ENCODE assay signal across 8 cellular contexts in the genomic region with DNA sequence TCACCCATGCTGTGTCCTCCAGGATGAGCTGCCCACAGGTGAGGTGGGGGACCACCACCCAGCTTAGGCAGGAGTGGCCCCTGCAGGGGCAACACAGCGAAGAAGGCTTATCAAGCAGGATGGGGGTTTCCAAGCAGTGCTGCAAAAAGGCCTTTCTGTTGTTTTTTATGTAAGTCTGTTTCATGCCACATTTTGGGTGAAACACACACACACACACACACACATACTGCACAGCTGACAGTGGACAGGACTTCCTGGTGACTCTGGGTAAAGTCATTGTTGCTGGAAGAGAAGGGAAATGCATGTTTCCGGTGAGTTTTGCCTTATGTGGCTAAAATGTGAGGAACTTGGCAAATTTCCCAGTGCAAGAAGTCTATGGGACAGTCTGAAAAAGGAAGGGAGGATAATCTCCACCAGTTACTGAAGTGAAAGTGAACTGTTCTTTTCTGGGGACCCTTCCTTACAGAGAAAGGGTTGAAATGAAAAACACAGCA.
A peak's percentile ranks its signal among the peaks of the same experiment; 100 is the strongest.
DNase-seq lines count a peak whose midpoint lies in the region; ATAC-seq and TF ChIP-seq lines count a peak whose summit lies in the region.

No MANE protein-coding gene starts in this region.

- H3K27me3 Mint-ChIP-seq in T-helper 2 cell treated with Interferon-gamma antibody and Interleukin-4, amounts not matched to agents 5 μg/mL and 100 μg/mL, for 36 hours (ENCODE audit: low read depth): no peaks in the 10 kb centered on the region

- no peak overlapping the region for H3K4me3 Mint-ChIP-seq in T-helper 2 cell treated with Interferon-gamma antibody and Interleukin-4, amounts not matched to agents 5 μg/mL and 100 μg/mL, for 36 hours

- H3K4me3 ChIP-seq in GM12864 (ENCODE audit: low read depth, low read length): no peak overlapping the region; the same call in 1 of the 2 replicates
- H3K4me3 ChIP-seq in fibroblast of mammary gland (ENCODE audit: control insufficient read depth, low read depth, low read length): no peak overlapping the region

- peaks cover 10% of the 10 kb centered on the region for H3K9me3 Mint-ChIP-seq in T-helper 2 cell treated with Interferon-gamma antibody and Interleukin-4, amounts not matched to agents 5 μg/mL and 100 μg/mL, for 36 hours

- TF ChIP-seq CTCF in GM12864 (IDR thresholded peaks at IDR 0.05; ENCODE audit: low read depth, low read length, missing control alignments): no peak
- no peak for TF ChIP-seq CTCF in fibroblast of mammary gland (conservative IDR thresholded peaks at IDR 0.05; ENCODE audit: control insufficient read depth, insufficient read depth, low read depth, low read length)
- TF ChIP-seq CTCF in omental fat pad (IDR thresholded peaks at IDR 0.05): no peak

- H3K36me3 Mint-ChIP-seq in T-helper 2 cell treated with Interferon-gamma antibody and Interleukin-4, amounts not matched to agents 5 μg/mL and 100 μg/mL, for 36 hours (ENCODE audit: low read depth): no peaks in the 10 kb centered on the region

- peak; percentile 49 for ATAC-seq in HG03354 (IDR thresholded peaks at IDR 0.05; ENCODE audit: poor library complexity, severe bottlenecking, unreplicated experiment)
- peak; percentile 71 for ATAC-seq in omental fat pad (ENCODE audit: low FRiP score)
- no peak for ATAC-seq in HG02571 (IDR thresholded peaks at IDR 0.05; ENCODE audit: unreplicated experiment)

- peaks cover 12% of the 10 kb centered on the region for H3K4me1 Mint-ChIP-seq in T-helper 2 cell treated with Interferon-gamma antibody and Interleukin-4, amounts not matched to agents 5 μg/mL and 100 μg/mL, for 36 hours (ENCODE audit: low read depth)

- H3K27ac Mint-ChIP-seq in T-helper 2 cell treated with Interferon-gamma antibody and Interleukin-4, amounts not matched to agents 5 μg/mL and 100 μg/mL, for 36 hours: peak overlapping the region; percentile 29

- DNase-seq in GM12864 (ENCODE audit: low read depth) (peak; percentile 70), fibroblast of mammary gland (ENCODE audit: low read depth) (peak; percentile 91), omental fat pad (ENCODE audit: low spot score) (peak; percentile 46), NCI-H82 (lab: John Stamatoyannopoulos, UW) (no peak)
- DNase-seq in T-helper 2 cell treated with Interferon-gamma antibody and Interleukin-4, amounts not matched to agents 5 μg/mL and 100 μg/mL, for 36 hours (ENCODE audit: low spot score): peak; percentile 28
- DNase-seq in activated CD8-positive, alpha-beta memory T cell treated with anti-CD3 and anti-CD28 coated beads, Interleukin-2, amount 50 U/mL, for 4 hours: no peak

Comparison
In these comparisons a context has a peak if more than half of its experiments do, and no peak if none do; other contexts are left out.
1. DNase-seq: peak in GM12864 (single experiment), T-helper 2 cell treated with Interferon-gamma antibody and Interleukin-4, amounts not matched to agents 5 μg/mL and 100 μg/mL, for 36 hours (single experiment), fibroblast of mammary gland (single experiment) and omental fat pad (single experiment); none in NCI-H82 (single experiment) and activated CD8-positive, alpha-beta memory T cell treated with anti-CD3 and anti-CD28 coated beads, Interleukin-2, amount 50 U/mL, for 4 hours (single experiment).